ENCODE assay signal across 1 cellular context in the genomic region with DNA sequence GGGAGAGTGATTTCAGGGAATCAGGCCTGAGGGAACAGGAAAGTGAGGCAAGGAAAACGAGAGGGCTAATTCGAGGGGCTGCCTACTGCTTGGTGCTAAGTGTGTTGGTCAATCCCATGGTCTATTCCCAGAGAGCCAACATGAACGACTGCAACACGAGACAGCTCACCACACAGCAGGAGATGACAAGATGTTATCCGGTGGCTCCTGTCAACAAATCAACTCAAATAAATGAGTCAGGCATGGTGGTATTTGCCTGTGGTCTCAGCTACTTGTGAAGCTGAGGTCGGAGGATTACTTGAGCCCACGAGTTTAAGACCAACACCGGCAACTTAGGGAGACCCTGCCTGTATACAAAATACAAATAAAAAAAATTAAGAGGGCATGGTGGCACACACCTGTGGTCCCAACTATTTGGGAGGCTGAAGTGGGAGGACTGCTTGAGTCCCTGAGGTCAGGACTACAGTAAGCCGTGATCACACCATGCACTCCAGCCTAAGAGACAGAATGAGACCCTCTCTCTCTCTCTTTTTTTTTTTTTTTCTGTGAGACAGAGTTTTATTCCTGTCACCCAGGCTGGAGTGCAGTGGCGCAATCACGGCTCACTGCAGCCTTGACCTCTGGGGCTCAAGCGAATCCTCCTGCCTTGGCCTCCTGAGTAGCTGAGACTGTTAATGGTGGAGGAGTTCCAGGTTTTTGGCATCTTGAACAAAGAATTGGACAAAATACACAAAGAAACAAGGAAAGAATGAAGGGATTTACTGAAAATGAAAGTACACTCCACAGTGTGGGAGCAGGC.
TF ChIP-seq lines count a peak whose summit lies in the region.

No MANE protein-coding gene starts in this region.

TF ChIP-seq in HepG2, 621 proteins besides CTCF, POLR2A, EP300 and RAD21 (continues in another document):
- TF ChIP-seq GPN1 (CRISPR knock-in tag; IDR thresholded peaks at IDR 0.05; ENCODE audit: borderline replicate concordance), result no peak
- TF ChIP-seq MIXL1 (CRISPR knock-in tag; IDR thresholded peaks at IDR 0.05), result peak; percentile 62; the same call in 1 of the 2 replicates
- TF ChIP-seq ZNF770 (CRISPR knock-in tag; IDR thresholded peaks at IDR 0.05), result peak; percentile 98
- peak; percentile 17; the same call in 1 of the 2 replicates for TF ChIP-seq ZNF350 (CRISPR knock-in tag; IDR thresholded peaks at IDR 0.05; ENCODE audit: borderline replicate concordance, low read depth)
- TF ChIP-seq AGO2 (optimal IDR thresholded peaks at IDR 0.05; ENCODE audit: low read depth, low read length), result no peak
- 0 out of 2 replicates have a peak, but pooled peaks have one; percentile 40 for TF ChIP-seq ZNF253 (CRISPR knock-in tag; IDR thresholded peaks at IDR 0.05; ENCODE audit: borderline replicate concordance)
- no peak for TF ChIP-seq ZNF749 (CRISPR knock-in tag; IDR thresholded peaks at IDR 0.05; ENCODE audit: borderline replicate concordance)
- peak; percentile 83; the same call in 1 of the 2 replicates for TF ChIP-seq KDM1A (CRISPR knock-in tag; IDR thresholded peaks at IDR 0.05)
- TF ChIP-seq SIX4 (CRISPR knock-in tag; IDR thresholded peaks at IDR 0.05), result peak; percentile 49; the same call in 1 of the 2 replicates
- TF ChIP-seq XRCC5 (optimal IDR thresholded peaks at IDR 0.05; ENCODE audit: low read length), result peak; percentile 20
- TF ChIP-seq ZFP90 (CRISPR knock-in tag; IDR thresholded peaks at IDR 0.05; ENCODE audit: borderline replicate concordance), result no peak
- TF ChIP-seq ZNF331 (CRISPR knock-in tag; IDR thresholded peaks at IDR 0.05), result peak; percentile 32; the same call in 1 of the 2 replicates
- TF ChIP-seq, protein P1, sequence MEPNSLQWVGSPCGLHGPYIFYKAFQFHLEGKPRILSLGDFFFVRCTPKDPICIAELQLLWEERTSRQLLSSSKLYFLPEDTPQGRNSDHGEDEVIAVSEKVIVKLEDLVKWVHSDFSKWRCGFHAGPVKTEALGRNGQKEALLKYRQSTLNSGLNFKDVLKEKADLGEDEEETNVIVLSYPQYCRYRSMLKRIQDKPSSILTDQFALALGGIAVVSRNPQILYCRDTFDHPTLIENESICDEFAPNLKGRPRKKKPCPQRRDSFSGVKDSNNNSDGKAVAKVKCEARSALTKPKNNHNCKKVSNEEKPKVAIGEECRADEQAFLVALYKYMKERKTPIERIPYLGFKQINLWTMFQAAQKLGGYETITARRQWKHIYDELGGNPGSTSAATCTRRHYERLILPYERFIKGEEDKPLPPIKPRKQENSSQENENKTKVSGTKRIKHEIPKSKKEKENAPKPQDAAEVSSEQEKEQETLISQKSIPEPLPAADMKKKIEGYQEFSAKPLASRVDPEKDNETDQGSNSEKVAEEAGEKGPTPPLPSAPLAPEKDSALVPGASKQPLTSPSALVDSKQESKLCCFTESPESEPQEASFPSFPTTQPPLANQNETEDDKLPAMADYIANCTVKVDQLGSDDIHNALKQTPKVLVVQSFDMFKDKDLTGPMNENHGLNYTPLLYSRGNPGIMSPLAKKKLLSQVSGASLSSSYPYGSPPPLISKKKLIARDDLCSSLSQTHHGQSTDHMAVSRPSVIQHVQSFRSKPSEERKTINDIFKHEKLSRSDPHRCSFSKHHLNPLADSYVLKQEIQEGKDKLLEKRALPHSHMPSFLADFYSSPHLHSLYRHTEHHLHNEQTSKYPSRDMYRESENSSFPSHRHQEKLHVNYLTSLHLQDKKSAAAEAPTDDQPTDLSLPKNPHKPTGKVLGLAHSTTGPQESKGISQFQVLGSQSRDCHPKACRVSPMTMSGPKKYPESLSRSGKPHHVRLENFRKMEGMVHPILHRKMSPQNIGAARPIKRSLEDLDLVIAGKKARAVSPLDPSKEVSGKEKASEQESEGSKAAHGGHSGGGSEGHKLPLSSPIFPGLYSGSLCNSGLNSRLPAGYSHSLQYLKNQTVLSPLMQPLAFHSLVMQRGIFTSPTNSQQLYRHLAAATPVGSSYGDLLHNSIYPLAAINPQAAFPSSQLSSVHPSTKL (CRISPR knock-in tag; IDR thresholded peaks at IDR 0.05), result peak; percentile 64
- TF ChIP-seq SOX5 (CRISPR knock-in tag; IDR thresholded peaks at IDR 0.05; ENCODE audit: borderline replicate concordance), result peak; percentile 74; the same call in 1 of the 2 replicates
- TF ChIP-seq ASH2L (IDR thresholded peaks at IDR 0.05; ENCODE audit: insufficient read length, low read depth, low read length), result peak; percentile 38
- no peak for TF ChIP-seq ZNF652 (CRISPR knock-in tag; IDR thresholded peaks at IDR 0.05; ENCODE audit: borderline replicate concordance, low read depth)
- peak; percentile 28; the same call in 1 of the 2 replicates for TF ChIP-seq ZNF460 (CRISPR knock-in tag; IDR thresholded peaks at IDR 0.05; ENCODE audit: borderline replicate concordance)
- TF ChIP-seq ADNP (CRISPR knock-in tag; IDR thresholded peaks at IDR 0.05), result peak; percentile 67; the same call in 1 of the 2 replicates
- TF ChIP-seq, protein P2, sequence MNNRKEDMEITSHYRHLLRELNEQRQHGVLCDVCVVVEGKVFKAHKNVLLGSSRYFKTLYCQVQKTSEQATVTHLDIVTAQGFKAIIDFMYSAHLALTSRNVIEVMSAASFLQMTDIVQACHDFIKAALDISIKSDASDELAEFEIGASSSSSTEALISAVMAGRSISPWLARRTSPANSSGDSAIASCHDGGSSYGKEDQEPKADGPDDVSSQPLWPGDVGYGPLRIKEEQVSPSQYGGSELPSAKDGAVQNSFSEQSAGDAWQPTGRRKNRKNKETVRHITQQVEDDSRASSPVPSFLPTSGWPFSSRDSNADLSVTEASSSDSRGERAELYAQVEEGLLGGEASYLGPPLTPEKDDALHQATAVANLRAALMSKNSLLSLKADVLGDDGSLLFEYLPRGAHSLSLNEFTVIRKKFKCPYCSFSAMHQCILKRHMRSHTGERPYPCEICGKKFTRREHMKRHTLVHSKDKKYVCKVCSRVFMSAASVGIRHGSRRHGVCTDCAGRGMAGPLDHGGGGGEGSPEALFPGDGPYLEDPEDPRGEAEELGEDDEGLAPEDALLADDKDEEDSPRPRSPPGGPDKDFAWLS (CRISPR knock-in tag; IDR thresholded peaks at IDR 0.05; ENCODE audit: borderline replicate concordance), result no peak
- peak; percentile 32; the same call in 1 of the 2 replicates for TF ChIP-seq RARA (CRISPR knock-in tag; IDR thresholded peaks at IDR 0.05)
- TF ChIP-seq, protein P3, sequence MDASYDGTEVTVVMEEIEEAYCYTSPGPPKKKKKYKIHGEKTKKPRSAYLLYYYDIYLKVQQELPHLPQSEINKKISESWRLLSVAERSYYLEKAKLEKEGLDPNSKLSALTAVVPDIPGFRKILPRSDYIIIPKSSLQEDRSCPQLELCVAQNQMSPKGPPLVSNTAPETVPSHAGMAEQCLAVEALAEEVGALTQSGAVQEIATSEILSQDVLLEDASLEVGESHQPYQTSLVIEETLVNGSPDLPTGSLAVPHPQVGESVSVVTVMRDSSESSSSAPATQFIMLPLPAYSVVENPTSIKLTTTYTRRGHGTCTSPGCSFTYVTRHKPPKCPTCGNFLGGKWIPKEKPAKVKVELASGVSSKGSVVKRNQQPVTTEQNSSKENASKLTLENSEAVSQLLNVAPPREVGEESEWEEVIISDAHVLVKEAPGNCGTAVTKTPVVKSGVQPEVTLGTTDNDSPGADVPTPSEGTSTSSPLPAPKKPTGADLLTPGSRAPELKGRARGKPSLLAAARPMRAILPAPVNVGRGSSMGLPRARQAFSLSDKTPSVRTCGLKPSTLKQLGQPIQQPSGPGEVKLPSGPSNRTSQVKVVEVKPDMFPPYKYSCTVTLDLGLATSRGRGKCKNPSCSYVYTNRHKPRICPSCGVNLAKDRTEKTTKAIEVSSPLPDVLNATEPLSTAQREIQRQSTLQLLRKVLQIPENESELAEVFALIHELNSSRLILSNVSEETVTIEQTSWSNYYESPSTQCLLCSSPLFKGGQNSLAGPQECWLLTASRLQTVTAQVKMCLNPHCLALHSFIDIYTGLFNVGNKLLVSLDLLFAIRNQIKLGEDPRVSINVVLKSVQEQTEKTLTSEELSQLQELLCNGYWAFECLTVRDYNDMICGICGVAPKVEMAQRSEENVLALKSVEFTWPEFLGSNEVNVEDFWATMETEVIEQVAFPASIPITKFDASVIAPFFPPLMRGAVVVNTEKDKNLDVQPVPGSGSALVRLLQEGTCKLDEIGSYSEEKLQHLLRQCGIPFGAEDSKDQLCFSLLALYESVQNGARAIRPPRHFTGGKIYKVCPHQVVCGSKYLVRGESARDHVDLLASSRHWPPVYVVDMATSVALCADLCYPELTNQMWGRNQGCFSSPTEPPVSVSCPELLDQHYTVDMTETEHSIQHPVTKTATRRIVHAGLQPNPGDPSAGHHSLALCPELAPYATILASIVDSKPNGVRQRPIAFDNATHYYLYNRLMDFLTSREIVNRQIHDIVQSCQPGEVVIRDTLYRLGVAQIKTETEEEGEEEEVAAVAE (CRISPR knock-in tag; IDR thresholded peaks at IDR 0.05; ENCODE audit: borderline replicate concordance), result peak; percentile 41; the same call in 1 of the 2 replicates
- 0 out of 2 replicates have a peak, but pooled peaks have one; percentile 33 for TF ChIP-seq ZNF607 (CRISPR knock-in tag; IDR thresholded peaks at IDR 0.05; ENCODE audit: borderline replicate concordance)
- 0 out of 2 replicates have a peak, but pooled peaks have one; percentile 27 for TF ChIP-seq TARDBP (CRISPR knock-in tag; IDR thresholded peaks at IDR 0.05)
- TF ChIP-seq KDM5A (IDR thresholded peaks at IDR 0.05; ENCODE audit: borderline replicate concordance, low read length), result no peak
- no peak for TF ChIP-seq ZNF329 (CRISPR knock-in tag; IDR thresholded peaks at IDR 0.05; ENCODE audit: low read depth)
- TF ChIP-seq MED1 (CRISPR knock-in tag; IDR thresholded peaks at IDR 0.05), result peak; percentile 55
- TF ChIP-seq, protein P4, sequence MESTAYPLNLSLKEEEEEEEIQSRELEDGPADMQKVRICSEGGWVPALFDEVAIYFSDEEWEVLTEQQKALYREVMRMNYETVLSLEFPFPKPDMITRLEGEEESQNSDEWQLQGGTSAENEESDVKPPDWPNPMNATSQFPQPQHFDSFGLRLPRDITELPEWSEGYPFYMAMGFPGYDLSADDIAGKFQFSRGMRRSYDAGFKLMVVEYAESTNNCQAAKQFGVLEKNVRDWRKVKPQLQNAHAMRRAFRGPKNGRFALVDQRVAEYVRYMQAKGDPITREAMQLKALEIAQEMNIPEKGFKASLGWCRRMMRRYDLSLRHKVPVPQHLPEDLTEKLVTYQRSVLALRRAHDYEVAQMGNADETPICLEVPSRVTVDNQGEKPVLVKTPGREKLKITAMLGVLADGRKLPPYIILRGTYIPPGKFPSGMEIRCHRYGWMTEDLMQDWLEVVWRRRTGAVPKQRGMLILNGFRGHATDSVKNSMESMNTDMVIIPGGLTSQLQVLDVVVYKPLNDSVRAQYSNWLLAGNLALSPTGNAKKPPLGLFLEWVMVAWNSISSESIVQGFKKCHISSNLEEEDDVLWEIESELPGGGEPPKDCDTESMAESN (CRISPR knock-in tag; conservative IDR thresholded peaks at IDR 0.05), result no peak
- TF ChIP-seq, protein P5, sequence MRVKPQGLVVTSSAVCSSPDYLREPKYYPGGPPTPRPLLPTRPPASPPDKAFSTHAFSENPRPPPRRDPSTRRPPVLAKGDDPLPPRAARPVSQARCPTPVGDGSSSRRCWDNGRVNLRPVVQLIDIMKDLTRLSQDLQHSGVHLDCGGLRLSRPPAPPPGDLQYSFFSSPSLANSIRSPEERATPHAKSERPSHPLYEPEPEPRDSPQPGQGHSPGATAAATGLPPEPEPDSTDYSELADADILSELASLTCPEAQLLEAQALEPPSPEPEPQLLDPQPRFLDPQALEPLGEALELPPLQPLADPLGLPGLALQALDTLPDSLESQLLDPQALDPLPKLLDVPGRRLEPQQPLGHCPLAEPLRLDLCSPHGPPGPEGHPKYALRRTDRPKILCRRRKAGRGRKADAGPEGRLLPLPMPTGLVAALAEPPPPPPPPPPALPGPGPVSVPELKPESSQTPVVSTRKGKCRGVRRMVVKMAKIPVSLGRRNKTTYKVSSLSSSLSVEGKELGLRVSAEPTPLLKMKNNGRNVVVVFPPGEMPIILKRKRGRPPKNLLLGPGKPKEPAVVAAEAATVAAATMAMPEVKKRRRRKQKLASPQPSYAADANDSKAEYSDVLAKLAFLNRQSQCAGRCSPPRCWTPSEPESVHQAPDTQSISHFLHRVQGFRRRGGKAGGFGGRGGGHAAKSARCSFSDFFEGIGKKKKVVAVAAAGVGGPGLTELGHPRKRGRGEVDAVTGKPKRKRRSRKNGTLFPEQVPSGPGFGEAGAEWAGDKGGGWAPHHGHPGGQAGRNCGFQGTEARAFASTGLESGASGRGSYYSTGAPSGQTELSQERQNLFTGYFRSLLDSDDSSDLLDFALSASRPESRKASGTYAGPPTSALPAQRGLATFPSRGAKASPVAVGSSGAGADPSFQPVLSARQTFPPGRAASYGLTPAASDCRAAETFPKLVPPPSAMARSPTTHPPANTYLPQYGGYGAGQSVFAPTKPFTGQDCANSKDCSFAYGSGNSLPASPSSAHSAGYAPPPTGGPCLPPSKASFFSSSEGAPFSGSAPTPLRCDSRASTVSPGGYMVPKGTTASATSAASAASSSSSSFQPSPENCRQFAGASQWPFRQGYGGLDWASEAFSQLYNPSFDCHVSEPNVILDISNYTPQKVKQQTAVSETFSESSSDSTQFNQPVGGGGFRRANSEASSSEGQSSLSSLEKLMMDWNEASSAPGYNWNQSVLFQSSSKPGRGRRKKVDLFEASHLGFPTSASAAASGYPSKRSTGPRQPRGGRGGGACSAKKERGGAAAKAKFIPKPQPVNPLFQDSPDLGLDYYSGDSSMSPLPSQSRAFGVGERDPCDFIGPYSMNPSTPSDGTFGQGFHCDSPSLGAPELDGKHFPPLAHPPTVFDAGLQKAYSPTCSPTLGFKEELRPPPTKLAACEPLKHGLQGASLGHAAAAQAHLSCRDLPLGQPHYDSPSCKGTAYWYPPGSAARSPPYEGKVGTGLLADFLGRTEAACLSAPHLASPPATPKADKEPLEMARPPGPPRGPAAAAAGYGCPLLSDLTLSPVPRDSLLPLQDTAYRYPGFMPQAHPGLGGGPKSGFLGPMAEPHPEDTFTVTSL (CRISPR knock-in tag; IDR thresholded peaks at IDR 0.05; ENCODE audit: borderline replicate concordance), result 0 out of 2 replicates have a peak, but pooled peaks have one; percentile 27
